Comparison of ENCODE assay signal across 39 cellular contexts in the genomic region with DNA sequence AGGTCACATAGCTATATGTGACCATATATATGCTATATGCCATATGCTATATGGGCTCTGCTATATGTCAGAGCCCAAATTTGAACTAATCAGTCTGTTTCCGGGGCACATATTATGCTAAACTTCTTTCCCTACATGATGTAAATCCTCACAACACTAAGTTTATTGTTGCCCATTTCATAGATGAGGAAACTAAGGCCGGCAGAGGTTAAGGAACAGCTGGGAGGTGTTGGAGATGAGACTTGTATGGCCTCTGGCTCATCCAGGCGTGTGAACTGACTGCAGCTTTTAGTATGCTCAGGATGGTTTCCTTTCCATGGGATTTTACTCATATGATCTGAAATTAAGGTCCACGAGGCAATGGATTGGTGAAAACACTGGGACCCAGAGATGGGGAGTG.
"Had no signal": no experiment of that assay in that cellular context is flagged by ENCODE, and none has a peak within 500 bp of the region (broad histone marks: within the 10 kb centered on the region; RNA-seq: fewer than 3 reads in every experiment).

No MANE protein-coding gene starts in this region.

- H3K4me3 ChIP-seq: adrenal gland, ascending aorta, body of pancreas, breast epithelium, cardiac muscle cell had no signal

- H3K4me3 Mint-ChIP-seq: activated naive CD4-positive, alpha-beta T cell treated with anti-CD3 and anti-CD28 coated beads for 36 hours; activated naive CD4-positive, alpha-beta T cell treated with anti-CD3 and anti-CD28 coated beads, Interleukin-2, amount 10 ng/mL, durations not matched to agents 7 days and 5 days; activated naive CD4-positive, alpha-beta T cell treated with anti-CD3 and anti-CD28 coated beads, Interleukin-2, amount 50 U/mL, for 24 hours; activated naive CD8-positive, alpha-beta T cell; activated naive CD8-positive, alpha-beta T cell treated with anti-CD3 and anti-CD28 coated beads for 36 hours; activated naive CD8-positive, alpha-beta T cell treated with anti-CD3 and anti-CD28 coated beads, Interleukin-2, amount 10 ng/mL, durations not matched to agents 7 days and 5 days; activated naive CD8-positive, alpha-beta T cell treated with anti-CD3 and anti-CD28 coated beads, Interleukin-2, amount 50 U/mL, for 24 hours; activated T-cell treated with anti-CD3 and anti-CD28 coated beads, Interleukin-2, amount 50 U/mL, for 24 hours; activated T-cell treated with anti-CD3 and anti-CD28 coated beads, Interleukin-2, amount 50 U/mL, for 4 hours; activated T-cell treated with anti-CD3 and anti-CD28 coated beads, Interleukin-2, amount 50 U/mL, for 72 hours; activated T-helper 1 cell treated with anti-CD3 and anti-CD28 coated beads, Interleukin-12 subunit alpha, Interleukin-12 subunit beta, Interleukin-2, Interleukin-4 antibody, amounts not matched to agents 30 ng/mL and 10 ng/mL and 1 ng/mL, durations not matched to agents 14 hours and 24 hours and 36 hours; activated T-helper 17 cell treated with anti-CD3 and anti-CD28 coated beads, Interleukin-2, amount 50 U/mL, for 72 hours; brain; central memory CD8-positive, alpha-beta T cell had no signal

- DNase-seq: activated effector memory CD4-positive, alpha-beta T cell treated with anti-CD3 and anti-CD28 coated beads, Interleukin-2, amount 50 U/mL, for 16 hours; activated effector memory CD4-positive, alpha-beta T cell treated with Interleukin-2 at 50 U/mL for 16 hours; activated gamma-delta T cell; activated gamma-delta T cell treated with Interleukin-2 at 50 U/mL for 16 hours; activated naive CD4-positive, alpha-beta T cell; activated naive CD4-positive, alpha-beta T cell treated with anti-CD3 and anti-CD28 coated beads for 36 hours; activated naive CD4-positive, alpha-beta T cell treated with anti-CD3 and anti-CD28 coated beads, Interleukin-2, amount 10 ng/mL, durations not matched to agents 7 days and 5 days; activated naive CD4-positive, alpha-beta T cell treated with anti-CD3 and anti-CD28 coated beads, Interleukin-2, amount 50 U/mL, for 16 hours; activated naive CD4-positive, alpha-beta T cell treated with Interleukin-2 at 50 U/mL for 16 hours; activated naive CD8-positive, alpha-beta T cell treated with anti-CD3 and anti-CD28 coated beads for 36 hours; activated naive CD8-positive, alpha-beta T cell treated with anti-CD3 and anti-CD28 coated beads, Interleukin-2, amount 10 ng/mL, durations not matched to agents 7 days and 5 days; activated naive CD8-positive, alpha-beta T cell treated with anti-CD3 and anti-CD28 coated beads, Interleukin-2, amount 50 U/mL, for 24 hours; activated T-cell treated with anti-CD3 and anti-CD28 coated beads, Interleukin-2, amount 50 U/mL, for 1 hour; activated T-cell treated with anti-CD3 and anti-CD28 coated beads, Interleukin-2, amount 50 U/mL, for 24 hours; activated T-cell treated with anti-CD3 and anti-CD28 coated beads, Interleukin-2, amount 50 U/mL, for 4 hours; activated T-cell treated with anti-CD3 and anti-CD28 coated beads, Interleukin-2, amount 50 U/mL, for 48 hours; activated T-cell treated with anti-CD3 and anti-CD28 coated beads, Interleukin-2, amount 50 U/mL, for 72 hours; adrenal gland; amniotic stem cell; amygdala; anterior cingulate cortex; aorta; body of pancreas; brain microvascular endothelial cell; caudate nucleus; central memory CD4-positive, alpha-beta T cell; cerebellar nuclear complex had no signal

- FAIRE-seq: bronchial epithelial cell had no signal

- H3K4me1 ChIP-seq: adrenal gland, ascending aorta, body of pancreas, breast epithelium had no signal

- ATAC-seq: activated naive CD4-positive, alpha-beta T cell treated with anti-CD3 and anti-CD28 coated beads, Interleukin-2, amount 50 U/mL, for 72 hours; activated naive CD8-positive, alpha-beta T cell treated with anti-CD3 and anti-CD28 coated beads, Interleukin-2, amount 50 U/mL, for 24 hours; activated T-cell treated with anti-CD3 and anti-CD28 coated beads, Interleukin-2, amount 50 U/mL, for 4 hours; activated T-cell treated with anti-CD3 and anti-CD28 coated beads, Interleukin-2, amount 50 U/mL, for 72 hours; activated T-helper 17 cell treated with anti-CD3 and anti-CD28 coated beads, Interleukin-2, amount 50 U/mL, for 72 hours; body of pancreas had no signal

- H3K27me3 ChIP-seq: adrenal gland, ascending aorta, body of pancreas, brain microvascular endothelial cell, breast epithelium, cardiac muscle cell had no signal

- H3K9me3 Mint-ChIP-seq: activated naive CD4-positive, alpha-beta T cell treated with anti-CD3 and anti-CD28 coated beads for 36 hours; activated naive CD4-positive, alpha-beta T cell treated with anti-CD3 and anti-CD28 coated beads, Interleukin-2, amount 10 ng/mL, durations not matched to agents 7 days and 5 days; activated naive CD4-positive, alpha-beta T cell treated with anti-CD3 and anti-CD28 coated beads, Interleukin-2, amount 50 U/mL, for 24 hours; activated naive CD4-positive, alpha-beta T cell treated with anti-CD3 and anti-CD28 coated beads, Interleukin-2, amount 50 U/mL, for 72 hours; activated naive CD8-positive, alpha-beta T cell treated with anti-CD3 and anti-CD28 coated beads for 36 hours; activated naive CD8-positive, alpha-beta T cell treated with anti-CD3 and anti-CD28 coated beads, Interleukin-2, amount 10 ng/mL, durations not matched to agents 7 days and 5 days; activated naive CD8-positive, alpha-beta T cell treated with anti-CD3 and anti-CD28 coated beads, Interleukin-2, amount 50 U/mL, for 24 hours; activated T-cell treated with anti-CD3 and anti-CD28 coated beads, Interleukin-2, amount 50 U/mL, for 24 hours; activated T-cell treated with anti-CD3 and anti-CD28 coated beads, Interleukin-2, amount 50 U/mL, for 4 hours; activated T-cell treated with anti-CD3 and anti-CD28 coated beads, Interleukin-2, amount 50 U/mL, for 72 hours; activated T-helper 1 cell treated with anti-CD3 and anti-CD28 coated beads, Interleukin-12 subunit alpha, Interleukin-12 subunit beta, Interleukin-2, Interleukin-4 antibody, amounts not matched to agents 30 ng/mL and 10 ng/mL and 1 ng/mL, durations not matched to agents 14 hours and 24 hours and 36 hours; activated T-helper 17 cell treated with anti-CD3 and anti-CD28 coated beads, Interleukin-2, amount 50 U/mL, for 72 hours; activated T-helper 2 cell treated with anti-CD3 and anti-CD28 coated beads, Interferon-gamma antibody, Interleukin-2, Interleukin-4, amounts not matched to agents 10 μg/mL and 5 μg/mL and 100 μg/mL, durations not matched to agents 14 hours and 24 hours and 36 hours; central memory CD8-positive, alpha-beta T cell had no signal

- H3K27me3 Mint-ChIP-seq: activated naive CD4-positive, alpha-beta T cell treated with anti-CD3 and anti-CD28 coated beads, Interleukin-2, amount 50 U/mL, for 24 hours; activated naive CD8-positive, alpha-beta T cell; activated naive CD8-positive, alpha-beta T cell treated with anti-CD3 and anti-CD28 coated beads for 36 hours; activated naive CD8-positive, alpha-beta T cell treated with anti-CD3 and anti-CD28 coated beads, Interleukin-2, amount 10 ng/mL, durations not matched to agents 7 days and 5 days; activated naive CD8-positive, alpha-beta T cell treated with anti-CD3 and anti-CD28 coated beads, Interleukin-2, amount 50 U/mL, for 24 hours; activated T-cell treated with anti-CD3 and anti-CD28 coated beads, Interleukin-2, amount 50 U/mL, for 24 hours; activated T-helper 17 cell treated with anti-CD3 and anti-CD28 coated beads, Interleukin-2, amount 50 U/mL, for 72 hours; brain; central memory CD8-positive, alpha-beta T cell had no signal

- H3K36me3 Mint-ChIP-seq: activated naive CD4-positive, alpha-beta T cell treated with anti-CD3 and anti-CD28 coated beads, Interleukin-2, amount 10 ng/mL, durations not matched to agents 7 days and 5 days; activated naive CD4-positive, alpha-beta T cell treated with anti-CD3 and anti-CD28 coated beads, Interleukin-2, amount 50 U/mL, for 24 hours; activated naive CD4-positive, alpha-beta T cell treated with anti-CD3 and anti-CD28 coated beads, Interleukin-2, amount 50 U/mL, for 72 hours; activated naive CD8-positive, alpha-beta T cell; activated naive CD8-positive, alpha-beta T cell treated with anti-CD3 and anti-CD28 coated beads for 36 hours; activated naive CD8-positive, alpha-beta T cell treated with anti-CD3 and anti-CD28 coated beads, Interleukin-2, amount 10 ng/mL, durations not matched to agents 7 days and 5 days; brain had no signal

- H3K9me3 ChIP-seq: adrenal gland, ascending aorta, body of pancreas, breast epithelium had no signal

- H3K4me1 Mint-ChIP-seq: activated naive CD4-positive, alpha-beta T cell treated with anti-CD3 and anti-CD28 coated beads, Interleukin-2, amount 10 ng/mL, durations not matched to agents 7 days and 5 days; activated naive CD4-positive, alpha-beta T cell treated with anti-CD3 and anti-CD28 coated beads, Interleukin-2, amount 50 U/mL, for 24 hours; activated naive CD8-positive, alpha-beta T cell treated with anti-CD3 and anti-CD28 coated beads for 36 hours; activated naive CD8-positive, alpha-beta T cell treated with anti-CD3 and anti-CD28 coated beads, Interleukin-2, amount 10 ng/mL, durations not matched to agents 7 days and 5 days; activated naive CD8-positive, alpha-beta T cell treated with anti-CD3 and anti-CD28 coated beads, Interleukin-2, amount 50 U/mL, for 24 hours; activated T-helper 17 cell treated with anti-CD3 and anti-CD28 coated beads, Interleukin-2, amount 50 U/mL, for 72 hours; brain; central memory CD8-positive, alpha-beta T cell had no signal

- H3K36me3 ChIP-seq: adrenal gland, ascending aorta, brain microvascular endothelial cell, breast epithelium, cardiac muscle cell had no signal

- H3K27ac Mint-ChIP-seq: activated naive CD4-positive, alpha-beta T cell treated with anti-CD3 and anti-CD28 coated beads for 36 hours; activated naive CD4-positive, alpha-beta T cell treated with anti-CD3 and anti-CD28 coated beads, Interleukin-2, amount 10 ng/mL, durations not matched to agents 7 days and 5 days; activated naive CD4-positive, alpha-beta T cell treated with anti-CD3 and anti-CD28 coated beads, Interleukin-2, amount 50 U/mL, for 24 hours; activated naive CD4-positive, alpha-beta T cell treated with anti-CD3 and anti-CD28 coated beads, Interleukin-2, amount 50 U/mL, for 72 hours; activated naive CD8-positive, alpha-beta T cell; activated naive CD8-positive, alpha-beta T cell treated with anti-CD3 and anti-CD28 coated beads for 36 hours; activated naive CD8-positive, alpha-beta T cell treated with anti-CD3 and anti-CD28 coated beads, Interleukin-2, amount 10 ng/mL, durations not matched to agents 7 days and 5 days; activated naive CD8-positive, alpha-beta T cell treated with anti-CD3 and anti-CD28 coated beads, Interleukin-2, amount 50 U/mL, for 24 hours; activated T-cell treated with anti-CD3 and anti-CD28 coated beads, Interleukin-2, amount 50 U/mL, for 24 hours; activated T-cell treated with anti-CD3 and anti-CD28 coated beads, Interleukin-2, amount 50 U/mL, for 72 hours; activated T-helper 1 cell treated with anti-CD3 and anti-CD28 coated beads, Interleukin-12 subunit alpha, Interleukin-12 subunit beta, Interleukin-2, Interleukin-4 antibody, amounts not matched to agents 30 ng/mL and 10 ng/mL and 1 ng/mL, durations not matched to agents 14 hours and 24 hours and 36 hours; activated T-helper 17 cell treated with anti-CD3 and anti-CD28 coated beads, Interleukin-2, amount 50 U/mL, for 72 hours; activated T-helper 2 cell treated with anti-CD3 and anti-CD28 coated beads, Interferon-gamma antibody, Interleukin-2, Interleukin-4, amounts not matched to agents 10 μg/mL and 5 μg/mL and 100 μg/mL, durations not matched to agents 14 hours and 24 hours and 36 hours; brain had no signal

- H3K27ac ChIP-seq: adrenal gland, ascending aorta, body of pancreas, brain microvascular endothelial cell, breast epithelium, cardiac muscle cell had no signal
